ENCODE assay signal across 11 cellular contexts in the genomic region with DNA sequence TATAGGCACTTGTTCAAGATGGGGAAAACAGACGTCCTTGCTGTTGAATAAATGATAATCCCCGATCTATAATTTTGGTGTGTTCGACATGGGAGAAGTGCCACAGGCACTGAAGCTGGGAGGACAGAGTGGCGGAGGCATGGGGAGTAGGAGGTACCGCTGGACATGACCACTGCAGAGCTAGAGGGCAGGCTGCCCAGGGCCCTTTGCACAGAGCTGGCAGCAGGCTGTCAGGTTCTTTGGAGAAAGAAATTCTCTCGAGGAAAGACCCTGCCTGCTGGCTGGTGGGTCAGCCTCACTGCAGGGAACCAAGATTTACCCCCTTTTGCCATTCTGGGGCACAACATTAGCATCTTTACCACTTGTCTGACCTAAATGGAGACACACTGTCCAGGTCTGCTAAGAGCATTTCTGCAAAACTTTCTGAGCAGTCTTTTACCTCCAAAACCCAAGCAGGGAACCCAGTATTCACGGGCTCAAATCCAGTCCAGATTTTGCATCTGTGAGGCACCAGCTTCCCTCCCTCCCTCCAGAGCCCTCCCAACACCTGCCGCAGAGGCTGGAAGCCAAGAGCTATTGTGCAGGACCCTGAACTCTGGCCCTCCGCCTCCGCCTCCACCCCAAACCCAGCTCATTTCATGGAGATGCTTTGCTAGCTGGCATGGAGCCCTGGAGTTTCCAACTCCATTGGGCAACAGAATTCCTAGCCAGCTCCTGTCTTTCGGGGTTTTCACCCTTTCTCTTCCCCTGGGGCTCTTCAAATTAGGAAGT.
DNase-seq lines count a peak whose midpoint lies in the region; ATAC-seq and TF ChIP-seq lines count a peak whose summit lies in the region.
"Had no signal": no experiment of that assay in that cellular context is flagged by ENCODE, and none has a peak within 500 bp of the region (broad histone marks: within the 10 kb centered on the region; RNA-seq: fewer than 3 reads in every experiment).

No MANE protein-coding gene starts in this region.

- DNase-seq in NCI-H1436 treated with DMSO at 0.1 percent for 48 hours (lab: John Stamatoyannopoulos, UW) (peak; percentile 71), RPMI7951 (ENCODE audit: low read depth) (peak; percentile 72), cardiac muscle cell (ENCODE audit: low read depth in 1 of 2, low spot score in 1 of 2) (peak in 1 of 2 donors; percentile 80), skeletal muscle cell (ENCODE audit: low read depth) (peak; percentile 47), amniotic stem cell (lab: John Stamatoyannopoulos, UW) (no peak)
- DNase-seq: activated CD4-positive, alpha-beta memory T cell treated with anti-CD3 and anti-CD28 coated beads, Interleukin-2, amount 10 ng/mL, durations not matched to agents 7 days and 5 days had no signal

- H3K27ac ChIP-seq in cardiac muscle cell: peak overlapping the region; percentile 56
- H3K27ac ChIP-seq: HL-60 had no signal

- peaks cover 76% of the 10 kb centered on the region for H3K4me1 ChIP-seq in cardiac muscle cell (ENCODE audit: low read depth)

- H3K4me3 ChIP-seq in cardiac muscle cell (no peak overlapping the region), skeletal muscle cell (ENCODE audit: low read depth, low read length) (no peak overlapping the region)

- ATAC-seq in HG02763 (IDR thresholded peaks at IDR 0.05; ENCODE audit: unreplicated experiment): no peak
- no peak for ATAC-seq in HG03175 (IDR thresholded peaks at IDR 0.05; ENCODE audit: unreplicated experiment)
- ATAC-seq in HG02938 (IDR thresholded peaks at IDR 0.05; ENCODE audit: unreplicated experiment): no peak
- ATAC-seq: Panc1 had no signal

- H3K9me3 ChIP-seq in cardiac muscle cell (ENCODE audit: low read depth): no peaks in the 10 kb centered on the region

- TF ChIP-seq CTCF in cardiac muscle cell (IDR thresholded peaks at IDR 0.05; ENCODE audit: low read depth, low read length): no peak

- no peaks in the 10 kb centered on the region for H3K27me3 ChIP-seq in cardiac muscle cell

- H3K36me3 ChIP-seq in cardiac muscle cell: peaks cover 6% of the 10 kb centered on the region
